Comparison of ENCODE assay signal across 32 cellular contexts in genomic region chr16:23572394-23572793, GRCh38.
"Had no signal": no experiment of that assay in that cellular context is flagged by ENCODE, and none has a peak within 500 bp of the region (broad histone marks: within the 10 kb centered on the region; RNA-seq: fewer than 3 reads in every experiment).

No MANE protein-coding gene starts in this region.

- H3K4me3 Mint-ChIP-seq: activated B cell treated with CpG ODN at 0.5 μM for 24 hours; activated CD4-positive, alpha-beta memory T cell treated with anti-CD3 and anti-CD28 coated beads for 36 hours; activated naive CD4-positive, alpha-beta T cell treated with anti-CD3 and anti-CD28 coated beads, Interleukin-2, amount 10 ng/mL, durations not matched to agents 7 days and 5 days; activated naive CD8-positive, alpha-beta T cell; activated naive CD8-positive, alpha-beta T cell treated with anti-CD3 and anti-CD28 coated beads, Interleukin-2, amount 50 U/mL, for 24 hours; T-cell had no signal

- H3K9me3 ChIP-seq: MG63 had no signal

- H3K4me3 ChIP-seq: MG63 had no signal

- H3K27me3 ChIP-seq: brain microvascular endothelial cell, MG63 had no signal

- H3K9me3 Mint-ChIP-seq: activated B cell treated with CpG ODN at 0.5 μM for 24 hours; activated CD4-positive, alpha-beta memory T cell treated with anti-CD3 and anti-CD28 coated beads for 36 hours; activated naive CD4-positive, alpha-beta T cell treated with anti-CD3 and anti-CD28 coated beads, Interleukin-2, amount 10 ng/mL, durations not matched to agents 7 days and 5 days; activated naive CD8-positive, alpha-beta T cell treated with anti-CD3 and anti-CD28 coated beads, Interleukin-2, amount 50 U/mL, for 24 hours; T-cell had no signal

- H3K27me3 Mint-ChIP-seq: activated B cell treated with CpG ODN at 0.5 μM for 24 hours; activated CD4-positive, alpha-beta memory T cell treated with anti-CD3 and anti-CD28 coated beads for 36 hours; activated naive CD4-positive, alpha-beta T cell treated with anti-CD3 and anti-CD28 coated beads, Interleukin-2, amount 10 ng/mL, durations not matched to agents 7 days and 5 days; activated naive CD8-positive, alpha-beta T cell; activated naive CD8-positive, alpha-beta T cell treated with anti-CD3 and anti-CD28 coated beads, Interleukin-2, amount 50 U/mL, for 24 hours; T-cell had no signal

- DNase-seq: activated B cell treated with CpG ODN at 0.5 μM for 24 hours; activated CD4-positive, alpha-beta memory T cell treated with anti-CD3 and anti-CD28 coated beads for 36 hours; activated CD4-positive, alpha-beta T cell treated with anti-CD3 and anti-CD28 coated beads for 4 hours; activated CD4-positive, alpha-beta T cell treated with anti-CD3 and anti-CD28 coated beads, Interleukin-2, amount 50 U/mL, for 1 hour; activated CD4-positive, CD25-positive, alpha-beta regulatory T cell treated with anti-CD3 and anti-CD28 coated beads, Interleukin-2, amount 50 U/mL, for 72 hours; activated CD8-positive, alpha-beta memory T cell treated with anti-CD3 and anti-CD28 coated beads, Interleukin-2, amount 50 U/mL, for 4 hours; activated effector memory CD4-positive, alpha-beta T cell treated with Interleukin-2 at 50 U/mL for 16 hours; activated naive CD4-positive, alpha-beta T cell treated with anti-CD3 and anti-CD28 coated beads, Interleukin-2, amount 10 ng/mL, durations not matched to agents 7 days and 5 days; activated naive CD8-positive, alpha-beta T cell treated with anti-CD3 and anti-CD28 coated beads, Interleukin-2, amount 50 U/mL, for 24 hours; activated T-cell treated with anti-CD3 and anti-CD28 coated beads for 4 hours; activated T-cell treated with anti-CD3 and anti-CD28 coated beads, Interleukin-2, amount 50 U/mL, for 48 hours; brain microvascular endothelial cell; central memory CD4-positive, alpha-beta T cell; Kasumi-1; MG63; NCI-H1048; NCI-H1105 treated with DMSO at 0.1 percent for 48 hours; NCI-H1436; NCI-H1694; NCI-H1930; NCI-H2081 treated with DMSO at 0.1 percent for 48 hours; NCI-H226; NCI-H446 treated with DMSO at 0.1 percent for 48 hours; NCI-H524; SHP77 treated with DMSO at 0.1 percent for 48 hours; T-cell; T-helper 2 cell; T-helper 9 cell had no signal

- H3K4me1 Mint-ChIP-seq: activated naive CD4-positive, alpha-beta T cell treated with anti-CD3 and anti-CD28 coated beads, Interleukin-2, amount 10 ng/mL, durations not matched to agents 7 days and 5 days had no signal

- ATAC-seq: activated naive CD8-positive, alpha-beta T cell treated with anti-CD3 and anti-CD28 coated beads, Interleukin-2, amount 50 U/mL, for 24 hours; Panc1; SK-N-SH treated with all-trans-retinoic acid at 6 μM for 48 hours; T-cell had no signal

- H3K27ac Mint-ChIP-seq: activated B cell treated with CpG ODN at 0.5 μM for 24 hours; activated CD4-positive, alpha-beta memory T cell treated with anti-CD3 and anti-CD28 coated beads for 36 hours; activated naive CD4-positive, alpha-beta T cell treated with anti-CD3 and anti-CD28 coated beads, Interleukin-2, amount 10 ng/mL, durations not matched to agents 7 days and 5 days; activated naive CD8-positive, alpha-beta T cell; activated naive CD8-positive, alpha-beta T cell treated with anti-CD3 and anti-CD28 coated beads, Interleukin-2, amount 50 U/mL, for 24 hours; T-cell had no signal

- H3K27ac ChIP-seq: brain microvascular endothelial cell, VCaP had no signal
